Comparison of ENCODE assay signal across 8 cellular contexts in genomic region chr19:58557253-58558065, GRCh38. TPM values are rescaled to one million over a fixed set of nuclear protein-coding genes. Genes with fewer than 3 reads are reported as not detected.
DNase-seq lines count a peak whose midpoint lies in the region; TF ChIP-seq lines count a peak whose summit lies in the region.

No MANE protein-coding gene starts in this region.

- H3K4me1 ChIP-seq in ES-I3 (ENCODE audit: insufficient read depth, low read length) (peaks cover 4% of the 10 kb centered on the region; the same call in 1 of the 2 replicates), fibroblast of lung (ENCODE audit: control insufficient read depth, extremely low read depth, insufficient read depth, low read length) (peaks cover 20% of the 10 kb centered on the region)

- POLR2A ChIA-PET in GM10248 (lab: Yijun Ruan, JAX), result no interaction called here

- H3K4me1 Mint-ChIP-seq in progenitor cell of endocrine pancreas (ENCODE audit: low read depth), result peaks cover 40% of the 10 kb centered on the region

- H3K27me3 Mint-ChIP-seq in progenitor cell of endocrine pancreas, result no peaks in the 10 kb centered on the region

- H3K27ac ChIP-seq in SK-N-MC (peak overlapping the region; percentile 71), fibroblast of lung (ENCODE audit: insufficient read depth, low read length) (peak overlapping the region; percentile 85)

- H3K27ac Mint-ChIP-seq in progenitor cell of endocrine pancreas, result peak overlapping the region; percentile 96

- H3K9me3 ChIP-seq in ES-I3 (ENCODE audit: control insufficient read depth, insufficient read depth, low read length) (no peaks in the 10 kb centered on the region), SK-N-MC (ENCODE audit: low read depth, low read length) (no peaks in the 10 kb centered on the region), fibroblast of lung (ENCODE audit: control insufficient read depth, insufficient read depth, low read depth, low read length) (no peaks in the 10 kb centered on the region)

- H3K9me3 Mint-ChIP-seq in progenitor cell of endocrine pancreas (ENCODE audit: low read depth), result no peaks in the 10 kb centered on the region

- peak overlapping the region; percentile 92 for H3K4me2 ChIP-seq in fibroblast of lung (ENCODE audit: extremely low read depth, insufficient read depth, low read length)

- H3K36me3 ChIP-seq in ES-I3 (ENCODE audit: insufficient read depth, low read length) (peaks cover 2% of the 10 kb centered on the region; the same call in 1 of the 2 replicates), SK-N-MC (ENCODE audit: insufficient read depth, low read length) (peaks cover 17% of the 10 kb centered on the region), fibroblast of lung (ENCODE audit: control insufficient read depth, insufficient read depth, low read length) (peaks cover 11% of the 10 kb centered on the region)

- CTCF ChIA-PET in GM10248 (lab: Yijun Ruan, JAX), result interaction anchor here (0.9 to 1.3 kb wide), 2 partner anchors 38 to 43 kb away, joined by 3 to 5 read pairs; partner anchors contain the start of gene ZBTB45

- no peaks in the 10 kb centered on the region for H3K27me3 ChIP-seq in fibroblast of lung (ENCODE audit: control insufficient read depth, insufficient read depth, low read length)

- no peak overlapping the region for H2AFZ ChIP-seq in fibroblast of lung (ENCODE audit: low read length)

- H3K36me3 Mint-ChIP-seq in progenitor cell of endocrine pancreas (ENCODE audit: insufficient read depth), result peaks cover 10% of the 10 kb centered on the region

- no peak for DNase-seq in SK-N-MC (ENCODE audit: low read depth, low spot score)
- no peak for DNase-seq in fibroblast of lung (ENCODE audit: low read depth in 2 of 2)
- DNase-seq in progenitor cell of endocrine pancreas (ENCODE audit: low spot score, unreplicated experiment), result no peak
- no peak for DNase-seq in hypothalamus (lab: John Stamatoyannopoulos, UW)
- no peak for DNase-seq in DMS153 treated with DMSO at 0.1 percent for 48 hours (lab: John Stamatoyannopoulos, UW; ENCODE audit: unreplicated experiment)
- no peak for DNase-seq in NCI-H82 treated with DMSO at 0.1 percent for 48 hours (lab: John Stamatoyannopoulos, UW; ENCODE audit: unreplicated experiment)
- no peak for DNase-seq in GM10248 (ENCODE audit: extremely low spot score)

- H3K79me2 ChIP-seq in fibroblast of lung (ENCODE audit: control insufficient read depth, insufficient read depth, low read length), result peaks cover 36% of the 10 kb centered on the region

- TF ChIP-seq CTCF in fibroblast of lung (conservative IDR thresholded peaks at IDR 0.05 in 1 of 2, IDR thresholded peaks at IDR 0.05 in 1 of 2; ENCODE audit: low read depth in 1 of 2, low read length in 2 of 2) (no peak), progenitor cell of endocrine pancreas (IDR thresholded peaks at IDR 0.05; ENCODE audit: unreplicated experiment) (no peak), GM10248 (IDR thresholded peaks at IDR 0.05; ENCODE audit: control extremely low read depth, extremely low read depth, low read depth, missing control alignments) (no peak)

- H4K20me1 ChIP-seq in fibroblast of lung (ENCODE audit: control insufficient read depth, extremely low read depth, insufficient read depth, low read length), result no peaks in the 10 kb centered on the region

- peak overlapping the region; percentile 91 for H3K9ac ChIP-seq in ES-I3 (ENCODE audit: low read depth, low read length)
- peak overlapping the region; percentile 98 for H3K9ac ChIP-seq in SK-N-MC (ENCODE audit: insufficient read length)
- H3K9ac ChIP-seq in fibroblast of lung (ENCODE audit: insufficient read depth, low read length), result peak overlapping the region; percentile 90

- H3K4me3 Mint-ChIP-seq in progenitor cell of endocrine pancreas (ENCODE audit: low read depth), result peak overlapping the region; percentile 92

- peak overlapping the region; percentile 93 for H3K4me3 ChIP-seq in SK-N-MC
- H3K4me3 ChIP-seq in fibroblast of lung (replicated peaks in 1 of 4; ENCODE audit: control extremely low read depth in 1 of 4, insufficient read depth in 1 of 4, low read depth in 3 of 4, low read length in 4 of 4), result peak overlapping the region; percentile 79 to 94 (median 92)

RNA-seq across cellular contexts. Expression of gene UBE2M, which starts 1.0 kb away (rescaled TPM):
- 52.6 and 73.7 TPM in 2 replicates for total RNA-seq in fibroblast of lung
- polyA plus RNA-seq in fibroblast of lung, result 73.6 and 99.9 TPM in 2 replicates
- 76.2 and 99.7 TPM in 2 replicates for polyA plus RNA-seq in fibroblast of lung (2012)
- 57.9 and 128 TPM in 2 replicates for polyA minus RNA-seq in fibroblast of lung (ENCODE audit: low replicate concordance)
- 73.0 and 80.4 TPM in 2 replicates for total RNA-seq in progenitor cell of endocrine pancreas

RNA-seq across cellular contexts. Expression of gene CHMP2A, which starts 2.6 kb away (rescaled TPM):
- 146 and 167 TPM in 2 replicates for total RNA-seq in fibroblast of lung
- 215 and 269 TPM in 2 replicates for polyA plus RNA-seq in fibroblast of lung
- 201 and 237 TPM in 2 replicates for polyA plus RNA-seq in fibroblast of lung (2012)
- polyA minus RNA-seq in fibroblast of lung (ENCODE audit: low replicate concordance), result 126 and 150 TPM in 2 replicates
- 72.2 and 81.5 TPM in 2 replicates for total RNA-seq in progenitor cell of endocrine pancreas

RNA-seq across cellular contexts. Expression of gene TRIM28, which starts 13.6 kb away (rescaled TPM):
- 293 and 325 TPM in 2 replicates for total RNA-seq in fibroblast of lung
- 160 and 273 TPM in 2 replicates for polyA plus RNA-seq in fibroblast of lung
- 297 and 535 TPM in 2 replicates for polyA plus RNA-seq in fibroblast of lung (2012)
- polyA minus RNA-seq in fibroblast of lung (ENCODE audit: low replicate concordance), result 1,633 and 2,396 TPM in 2 replicates
- total RNA-seq in progenitor cell of endocrine pancreas, result 699 and 731 TPM in 2 replicates

RNA-seq across cellular contexts. Expression of gene MZF1, which starts 15.7 kb away (rescaled TPM):
- total RNA-seq in fibroblast of lung (13.9 and 14.9 TPM in 2 replicates), progenitor cell of endocrine pancreas (70.9 and 71.3 TPM in 2 replicates)
- polyA plus RNA-seq in fibroblast of lung, result 3.0 and 4.1 TPM in 2 replicates
- polyA plus RNA-seq in fibroblast of lung (2012), result 4.8 and 5.6 TPM in 2 replicates
- 6.0 and 7.3 TPM in 2 replicates for polyA minus RNA-seq in fibroblast of lung (ENCODE audit: low replicate concordance)

RNA-seq across cellular contexts. Expression of gene ZBTB45, which starts 37.8 kb away (rescaled TPM):
- total RNA-seq in fibroblast of lung, result 4.9 and 5.9 TPM in 2 replicates
- polyA plus RNA-seq in fibroblast of lung, result 3.1 and 4.3 TPM in 2 replicates
- polyA plus RNA-seq in fibroblast of lung (2012), result 8.8 and 12.9 TPM in 2 replicates
- 10.4 and 14.3 TPM in 2 replicates for polyA minus RNA-seq in fibroblast of lung (ENCODE audit: low replicate concordance)
- total RNA-seq in progenitor cell of endocrine pancreas, result 22.3 and 22.7 TPM in 2 replicates
